In genomic region chr3:146966124-146966523, GRCh38 we compare ENCODE assay signal across 20 cellular contexts.
"Had no signal": no experiment of that assay in that cellular context is flagged by ENCODE, and none has a peak within 500 bp of the region (broad histone marks: within the 10 kb centered on the region; RNA-seq: fewer than 3 reads in every experiment).

No MANE protein-coding gene starts in this region.

- H3K27me3 ChIP-seq: cardiac muscle cell had no signal

- ATAC-seq: activated CD8-positive, alpha-beta memory T cell treated with anti-CD3 and anti-CD28 coated beads, Interleukin-2, amount 10 ng/mL, durations not matched to agents 7 days and 5 days; activated T-cell treated with anti-CD3 and anti-CD28 coated beads, Interleukin-2, amount 50 U/mL, for 4 hours had no signal

- H3K9me3 Mint-ChIP-seq: activated CD4-positive, alpha-beta T cell treated with anti-CD3 and anti-CD28 coated beads, Interleukin-2, amount 10 ng/mL, durations not matched to agents 24 days and 14 days; activated T-cell treated with anti-CD3 and anti-CD28 coated beads, Interleukin-2, amount 50 U/mL, for 4 hours had no signal

- H3K36me3 ChIP-seq: cardiac muscle cell had no signal

- H3K4me3 Mint-ChIP-seq: activated CD4-positive, alpha-beta T cell treated with anti-CD3 and anti-CD28 coated beads, Interleukin-2, amount 10 ng/mL, durations not matched to agents 24 days and 14 days; activated CD8-positive, alpha-beta memory T cell treated with anti-CD3 and anti-CD28 coated beads, Interleukin-2, amount 10 ng/mL, durations not matched to agents 7 days and 5 days; activated naive CD4-positive, alpha-beta T cell treated with anti-CD3 and anti-CD28 coated beads for 36 hours; activated naive CD8-positive, alpha-beta T cell; activated T-cell treated with anti-CD3 and anti-CD28 coated beads, Interleukin-2, amount 50 U/mL, for 4 hours; brain; T-helper 1 cell treated with Interleukin-12 subunit alpha and Interleukin-12 subunit beta and Interleukin-4 antibody, amounts not matched to agents 30 μg/mL and 1 μg/mL, for 36 hours had no signal

- H3K27me3 Mint-ChIP-seq: activated CD4-positive, alpha-beta T cell treated with anti-CD3 and anti-CD28 coated beads, Interleukin-2, amount 10 ng/mL, durations not matched to agents 24 days and 14 days; activated CD8-positive, alpha-beta memory T cell treated with anti-CD3 and anti-CD28 coated beads, Interleukin-2, amount 10 ng/mL, durations not matched to agents 7 days and 5 days; activated naive CD8-positive, alpha-beta T cell; brain had no signal

- H3K4me1 Mint-ChIP-seq: activated CD4-positive, alpha-beta T cell treated with anti-CD3 and anti-CD28 coated beads, Interleukin-2, amount 10 ng/mL, durations not matched to agents 24 days and 14 days; activated CD8-positive, alpha-beta memory T cell treated with anti-CD3 and anti-CD28 coated beads, Interleukin-2, amount 10 ng/mL, durations not matched to agents 7 days and 5 days had no signal

- DNase-seq: activated CD4-positive, alpha-beta T cell treated with anti-CD3 and anti-CD28 coated beads for 1 hour; activated CD4-positive, alpha-beta T cell treated with anti-CD3 and anti-CD28 coated beads, Interleukin-2, amount 10 ng/mL, durations not matched to agents 24 days and 14 days; activated CD4-positive, alpha-beta T cell treated with anti-CD3 and anti-CD28 coated beads, Interleukin-2, amount 50 U/mL, for 48 hours; activated CD8-positive, alpha-beta memory T cell treated with anti-CD3 and anti-CD28 coated beads, Interleukin-2, amount 10 ng/mL, durations not matched to agents 7 days and 5 days; activated gamma-delta T cell; activated naive CD4-positive, alpha-beta T cell treated with anti-CD3 and anti-CD28 coated beads for 36 hours; activated T-cell treated with anti-CD3 and anti-CD28 coated beads, Interleukin-2, amount 50 U/mL, for 4 hours; amygdala; NCI-H1105 treated with DMSO at 0.1 percent for 48 hours; NCI-H1436 treated with DMSO at 0.1 percent for 48 hours; NCI-H187; NCI-H2081; NCI-H524; SIG-M5; SW 1271 had no signal

- H3K4me3 ChIP-seq: cardiac muscle cell, SK-N-MC had no signal

- H3K27ac Mint-ChIP-seq: activated CD4-positive, alpha-beta T cell treated with anti-CD3 and anti-CD28 coated beads, Interleukin-2, amount 10 ng/mL, durations not matched to agents 24 days and 14 days; activated CD8-positive, alpha-beta memory T cell treated with anti-CD3 and anti-CD28 coated beads, Interleukin-2, amount 10 ng/mL, durations not matched to agents 7 days and 5 days; activated naive CD4-positive, alpha-beta T cell treated with anti-CD3 and anti-CD28 coated beads for 36 hours; activated naive CD8-positive, alpha-beta T cell; brain; T-helper 1 cell treated with Interleukin-12 subunit alpha and Interleukin-12 subunit beta and Interleukin-4 antibody, amounts not matched to agents 30 μg/mL and 1 μg/mL, for 36 hours had no signal

- H3K36me3 Mint-ChIP-seq: activated CD8-positive, alpha-beta memory T cell treated with anti-CD3 and anti-CD28 coated beads, Interleukin-2, amount 10 ng/mL, durations not matched to agents 7 days and 5 days; activated naive CD8-positive, alpha-beta T cell; brain had no signal

- H3K27ac ChIP-seq: cardiac muscle cell, SK-N-MC had no signal
